ENCODE assay signal across 1 cellular context in genomic region chr12:121399391-121400331, GRCh38.
TF ChIP-seq lines count a peak whose summit lies in the region.

RNF34 (plus strand) TSS chr12:121400118; CDS start chr12:121400213, 95 bp downstream.

TF ChIP-seq in HepG2, 621 proteins besides CTCF, POLR2A, EP300 and RAD21 (continued from another document):
- TF ChIP-seq, protein P1, sequence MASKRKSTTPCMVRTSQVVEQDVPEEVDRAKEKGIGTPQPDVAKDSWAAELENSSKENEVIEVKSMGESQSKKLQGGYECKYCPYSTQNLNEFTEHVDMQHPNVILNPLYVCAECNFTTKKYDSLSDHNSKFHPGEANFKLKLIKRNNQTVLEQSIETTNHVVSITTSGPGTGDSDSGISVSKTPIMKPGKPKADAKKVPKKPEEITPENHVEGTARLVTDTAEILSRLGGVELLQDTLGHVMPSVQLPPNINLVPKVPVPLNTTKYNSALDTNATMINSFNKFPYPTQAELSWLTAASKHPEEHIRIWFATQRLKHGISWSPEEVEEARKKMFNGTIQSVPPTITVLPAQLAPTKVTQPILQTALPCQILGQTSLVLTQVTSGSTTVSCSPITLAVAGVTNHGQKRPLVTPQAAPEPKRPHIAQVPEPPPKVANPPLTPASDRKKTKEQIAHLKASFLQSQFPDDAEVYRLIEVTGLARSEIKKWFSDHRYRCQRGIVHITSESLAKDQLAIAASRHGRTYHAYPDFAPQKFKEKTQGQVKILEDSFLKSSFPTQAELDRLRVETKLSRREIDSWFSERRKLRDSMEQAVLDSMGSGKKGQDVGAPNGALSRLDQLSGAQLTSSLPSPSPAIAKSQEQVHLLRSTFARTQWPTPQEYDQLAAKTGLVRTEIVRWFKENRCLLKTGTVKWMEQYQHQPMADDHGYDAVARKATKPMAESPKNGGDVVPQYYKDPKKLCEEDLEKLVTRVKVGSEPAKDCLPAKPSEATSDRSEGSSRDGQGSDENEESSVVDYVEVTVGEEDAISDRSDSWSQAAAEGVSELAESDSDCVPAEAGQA (IDR thresholded peaks at IDR 0.05; ENCODE audit: low read depth) = peak; percentile 56; the same call in 1 of the 2 replicates
- TF ChIP-seq, protein P1 (CRISPR knock-in tag; IDR thresholded peaks at IDR 0.05; ENCODE audit: borderline replicate concordance) = no peak
- peak; percentile 75; the same call in 1 of the 2 replicates for TF ChIP-seq ZSCAN20 (CRISPR knock-in tag; IDR thresholded peaks at IDR 0.05; ENCODE audit: borderline replicate concordance)
- no peak for TF ChIP-seq ADNP (CRISPR knock-in tag; IDR thresholded peaks at IDR 0.05)
- no peak for TF ChIP-seq ZNF362 (CRISPR knock-in tag; IDR thresholded peaks at IDR 0.05; ENCODE audit: borderline replicate concordance)
- peak; percentile 86 for TF ChIP-seq ELF3 (CRISPR knock-in tag; IDR thresholded peaks at IDR 0.05)
- TF ChIP-seq ZNF572 (CRISPR knock-in tag; IDR thresholded peaks at IDR 0.05) = no peak
- peak; percentile 80; the same call in 1 of the 2 replicates for TF ChIP-seq ZFP91 (CRISPR knock-in tag; IDR thresholded peaks at IDR 0.05; ENCODE audit: borderline replicate concordance)
- no peak for TF ChIP-seq SETDB1 (CRISPR knock-in tag; IDR thresholded peaks at IDR 0.05; ENCODE audit: borderline replicate concordance)
- TF ChIP-seq MAZ (IDR thresholded peaks at IDR 0.05; ENCODE audit: borderline replicate concordance, low read depth, low read length) = 0 out of 2 replicates have a peak, but pooled peaks have one; percentile 20
- TF ChIP-seq MAZ (CRISPR knock-in tag; IDR thresholded peaks at IDR 0.05; ENCODE audit: low read depth) = peak; percentile 55
- TF ChIP-seq ZNF850 (CRISPR knock-in tag; conservative IDR thresholded peaks at IDR 0.05) = no peak
- no peak for TF ChIP-seq ELK4 (CRISPR knock-in tag; IDR thresholded peaks at IDR 0.05; ENCODE audit: borderline replicate concordance)
- TF ChIP-seq PHF5A (CRISPR knock-in tag; IDR thresholded peaks at IDR 0.05; ENCODE audit: low read depth, unreplicated experiment) = no peak
- TF ChIP-seq ERF (CRISPR knock-in tag; IDR thresholded peaks at IDR 0.05) = peak; percentile 72
- TF ChIP-seq ZNF724P (CRISPR knock-in tag; IDR thresholded peaks at IDR 0.05; ENCODE audit: borderline replicate concordance) = peak; percentile 74; the same call in 1 of the 2 replicates
- 0 out of 2 replicates have a peak, but pooled peaks have one; percentile 42 for TF ChIP-seq PAXIP1 (CRISPR knock-in tag; conservative IDR thresholded peaks at IDR 0.05)
- no peak; the same call in 1 of the 2 replicates for TF ChIP-seq ZNF678 (CRISPR knock-in tag; IDR thresholded peaks at IDR 0.05)
- peak; percentile 84 for TF ChIP-seq CREB1 (IDR thresholded peaks at IDR 0.05)
- TF ChIP-seq CREB1 (CRISPR knock-in tag; IDR thresholded peaks at IDR 0.05) = peak; percentile 91
- no peak for TF ChIP-seq ZZZ3 (CRISPR knock-in tag; IDR thresholded peaks at IDR 0.05; ENCODE audit: borderline replicate concordance)
- TF ChIP-seq ZFY (CRISPR knock-in tag; IDR thresholded peaks at IDR 0.05) = peak; percentile 74
- no peak for TF ChIP-seq ZNF24 (IDR thresholded peaks at IDR 0.05)
- TF ChIP-seq ZNF660 (CRISPR knock-in tag; IDR thresholded peaks at IDR 0.05; ENCODE audit: borderline replicate concordance, low read depth) = no peak
- 0 out of 2 replicates have a peak, but pooled peaks have one; percentile 30 for TF ChIP-seq ZNF816 (CRISPR knock-in tag; IDR thresholded peaks at IDR 0.05; ENCODE audit: borderline replicate concordance)
- TF ChIP-seq XRCC5 (optimal IDR thresholded peaks at IDR 0.05; ENCODE audit: low read length) = peak; percentile 95
- TF ChIP-seq ZNF691 (CRISPR knock-in tag; IDR thresholded peaks at IDR 0.05; ENCODE audit: borderline replicate concordance, low read depth) = peak; percentile 75; the same call in 1 of the 2 replicates
- peak; percentile 96 for TF ChIP-seq HNRNPLL (IDR thresholded peaks at IDR 0.05; ENCODE audit: low read depth, low read length, poor library complexity, severe bottlenecking)
- TF ChIP-seq MEIS1 (CRISPR knock-in tag; IDR thresholded peaks at IDR 0.05; ENCODE audit: borderline replicate concordance) = no peak
- TF ChIP-seq SP1 (IDR thresholded peaks at IDR 0.05) = peak; percentile 71; the same call in 1 of the 2 replicates
- TF ChIP-seq SP1 (CRISPR knock-in tag; IDR thresholded peaks at IDR 0.05) = peak; percentile 99
- peak; percentile 95 for TF ChIP-seq SP2 (CRISPR knock-in tag; IDR thresholded peaks at IDR 0.05)
- TF ChIP-seq ZKSCAN8 (CRISPR knock-in tag; IDR thresholded peaks at IDR 0.05; ENCODE audit: borderline replicate concordance) = no peak
- peak; percentile 72; the same call in 1 of the 2 replicates for TF ChIP-seq ZNF20 (CRISPR knock-in tag; IDR thresholded peaks at IDR 0.05)
- peak; percentile 93 for TF ChIP-seq ZNF446 (CRISPR knock-in tag; IDR thresholded peaks at IDR 0.05)
- no peak for TF ChIP-seq ZBTB1 (CRISPR knock-in tag; IDR thresholded peaks at IDR 0.05; ENCODE audit: borderline replicate concordance)
- TF ChIP-seq ZNF775 (CRISPR knock-in tag; IDR thresholded peaks at IDR 0.05; ENCODE audit: borderline replicate concordance) = no peak
- TF ChIP-seq DRAP1 (CRISPR knock-in tag; IDR thresholded peaks at IDR 0.05) = peak; percentile 94
- TF ChIP-seq NKX3-1 (CRISPR knock-in tag; IDR thresholded peaks at IDR 0.05) = peak; percentile 59; the same call in 1 of the 2 replicates
- TF ChIP-seq, protein P2, sequence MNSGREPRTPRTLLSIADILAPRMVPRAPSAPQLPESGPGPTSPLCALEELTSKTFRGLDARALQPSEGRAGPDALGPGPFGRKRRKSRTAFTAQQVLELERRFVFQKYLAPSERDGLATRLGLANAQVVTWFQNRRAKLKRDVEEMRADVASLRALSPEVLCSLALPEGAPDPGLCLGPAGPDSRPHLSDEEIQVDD (CRISPR knock-in tag; IDR thresholded peaks at IDR 0.05; ENCODE audit: borderline replicate concordance) = peak; percentile 34; the same call in 1 of the 2 replicates
- peak; percentile 84; the same call in 1 of the 2 replicates for TF ChIP-seq PHF21A (CRISPR knock-in tag; IDR thresholded peaks at IDR 0.05)
- no peak for TF ChIP-seq ZNF569 (CRISPR knock-in tag; IDR thresholded peaks at IDR 0.05; ENCODE audit: borderline replicate concordance)
- no peak for TF ChIP-seq ZNF383 (CRISPR knock-in tag; IDR thresholded peaks at IDR 0.05; ENCODE audit: borderline replicate concordance)
- peak; percentile 82 for TF ChIP-seq POGZ (CRISPR knock-in tag; IDR thresholded peaks at IDR 0.05)
- no peak; the same call in 1 of the 2 replicates for TF ChIP-seq ZNF281 (CRISPR knock-in tag; IDR thresholded peaks at IDR 0.05; ENCODE audit: borderline replicate concordance)
- no peak for TF ChIP-seq MBD4 (IDR thresholded peaks at IDR 0.05; ENCODE audit: borderline replicate concordance, low read length)
- TF ChIP-seq ZSCAN30 (CRISPR knock-in tag; IDR thresholded peaks at IDR 0.05) = peak; percentile 75; the same call in 1 of the 2 replicates
